18 cellular contexts compared by ENCODE assay signal in the genomic region with DNA sequence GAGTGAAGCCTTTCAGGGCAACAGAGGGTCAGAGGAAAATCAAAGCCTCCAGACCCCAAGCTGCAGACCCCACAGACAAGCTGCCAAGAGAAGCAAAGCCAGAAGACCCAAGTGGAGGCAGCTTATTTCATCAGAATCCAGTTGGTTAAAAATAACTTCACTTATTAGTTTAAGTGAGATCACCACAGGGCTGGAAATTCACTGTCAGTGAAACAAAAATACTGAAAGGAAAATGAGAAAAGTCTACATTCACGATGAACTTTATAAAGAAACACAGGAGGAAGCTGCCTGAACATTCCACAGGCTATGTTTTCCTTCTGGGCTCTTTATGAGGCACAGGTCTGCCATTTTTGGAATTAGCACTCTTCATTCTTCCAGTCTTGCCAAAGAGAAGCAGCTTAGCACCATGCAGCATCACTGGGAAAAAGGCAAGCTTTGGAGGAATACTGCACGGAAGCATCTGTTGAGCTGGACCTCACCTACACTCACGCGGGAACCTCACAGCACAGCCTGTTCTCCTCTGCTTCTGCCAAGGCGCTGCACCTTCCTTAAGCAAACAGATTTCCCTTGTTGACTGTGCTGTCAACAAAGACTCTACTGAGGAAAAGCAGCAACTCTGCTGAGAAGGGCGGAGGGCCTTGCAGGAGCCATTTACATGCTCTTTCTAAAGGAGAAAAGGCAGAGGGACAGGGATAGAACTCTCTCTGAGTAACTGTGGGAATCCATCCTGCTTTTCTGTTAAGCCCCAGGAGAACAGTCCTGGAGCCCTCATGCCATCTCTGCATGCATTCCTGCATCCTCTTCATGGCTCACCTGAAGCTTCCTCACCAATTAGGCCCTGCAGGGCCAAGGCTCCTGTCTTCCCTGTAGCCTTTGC. TPM values are rescaled to one million over a fixed set of nuclear protein-coding genes. Genes with fewer than 3 reads are reported as not detected.
DNase-seq lines count a peak whose midpoint lies in the region; ATAC-seq and TF ChIP-seq lines count a peak whose summit lies in the region.
"Had no signal": no experiment of that assay in that cellular context is flagged by ENCODE, and none has a peak within 500 bp of the region (broad histone marks: within the 10 kb centered on the region; RNA-seq: fewer than 3 reads in every experiment).

No MANE protein-coding gene starts in this region.

- H3K27me3 Mint-ChIP-seq in WTC11 (ENCODE audit: low read depth): no peaks in the 10 kb centered on the region

- POLR2A ChIA-PET in WTC11 (lab: Charles Lee): no interaction called here

- no peaks in the 10 kb centered on the region for H3K9me2 ChIP-seq in hepatocyte (replicated peaks; ENCODE audit: insufficient read depth)

- H3K27ac ChIP-seq in hepatocyte (no peak overlapping the region), rectal smooth muscle tissue (ENCODE audit: low read depth, low read length) (peak overlapping the region; percentile 21)
- H3K27ac ChIP-seq: body of pancreas, parathyroid adenoma, PC-9 had no signal

- TF ChIP-seq CTCF in WTC11 (IDR thresholded peaks at IDR 0.05) (no peak), hepatocyte (IDR thresholded peaks at IDR 0.05; ENCODE audit: poor library complexity) (no peak)

- H3K36me3 Mint-ChIP-seq in WTC11: no peaks in the 10 kb centered on the region

- no peak overlapping the region for H2AFZ ChIP-seq in hepatocyte
- H2AFZ ChIP-seq: parathyroid adenoma, PC-9 had no signal

- no peak overlapping the region for H3K27ac Mint-ChIP-seq in WTC11
- H3K27ac Mint-ChIP-seq: activated CD4-positive, alpha-beta T cell treated with anti-CD3 and anti-CD28 coated beads, Interleukin-2, amount 10 ng/mL, durations not matched to agents 24 days and 14 days had no signal

- ATAC-seq in WTC11: peak; percentile 65
- ATAC-seq in HG03457 (IDR thresholded peaks at IDR 0.05; ENCODE audit: unreplicated experiment): no peak
- no peak for ATAC-seq in GM21447 (IDR thresholded peaks at IDR 0.05; ENCODE audit: unreplicated experiment)
- ATAC-seq: body of pancreas had no signal

- H3K4me1 ChIP-seq in hepatocyte (ENCODE audit: insufficient read depth) (no peaks in the 10 kb centered on the region), rectal smooth muscle tissue (ENCODE audit: control insufficient read depth, insufficient read depth, low read length) (no peaks in the 10 kb centered on the region)
- H3K4me1 ChIP-seq: body of pancreas, parathyroid adenoma had no signal

- H3K79me2 ChIP-seq in hepatocyte: no peaks in the 10 kb centered on the region
- H3K79me2 ChIP-seq: parathyroid adenoma had no signal

- 0 out of 2 replicates have a peak, but pooled peaks cover 2% of the 10 kb centered on the region for H3K4me1 Mint-ChIP-seq in WTC11
- H3K4me1 Mint-ChIP-seq: activated CD4-positive, alpha-beta T cell treated with anti-CD3 and anti-CD28 coated beads, Interleukin-2, amount 10 ng/mL, durations not matched to agents 24 days and 14 days had no signal

- CTCF ChIA-PET in WTC11 (lab: Charles Lee): interaction anchor here (1.5 to 2.4 kb wide), 2 partner anchors 58 to 170 kb away, joined by 5 to 8 read pairs; no protein-coding TSS in a partner anchor

- 48% methylated on average over 6 of the region's 6 CpGs for WGBS in hepatocyte (ENCODE audit: low lambda C conversion rate, missing lambda C conversion rate)

- peak overlapping the region; percentile 23 for H3K4me2 ChIP-seq in hepatocyte
- H3K4me2 ChIP-seq: PC-9 had no signal

- peak; percentile 32 for DNase-seq in G401 (ENCODE audit: low spot score)
- no peak for DNase-seq in WTC11 (ENCODE audit: low spot score)
- peak; percentile 48 for DNase-seq in hepatocyte (ENCODE audit: low spot score)
- no peak for DNase-seq in NCI-H2227 treated with DMSO at 0.1 percent for 48 hours (lab: John Stamatoyannopoulos, UW)
- no peak for DNase-seq in NOMO-1 (lab: John Stamatoyannopoulos, UW; ENCODE audit: unreplicated experiment in 2 of 2)
- DNase-seq: activated CD4-positive, alpha-beta T cell treated with anti-CD3 and anti-CD28 coated beads, Interleukin-2, amount 10 ng/mL, durations not matched to agents 24 days and 14 days; activated naive CD4-positive, alpha-beta T cell treated with Interleukin-2 at 50 U/mL for 16 hours; body of pancreas; COR-L47; GF-D8; NCI-H1694 treated with DMSO at 0.1 percent for 48 hours; NCI-H510A; PC-9; stimulated activated naive CD4-positive, alpha-beta T cell had no signal

- in situ Hi-C loops in G401 (cut with HindIII; ENCODE audit: low sequenced_read_pairs): no loop called here

- H3K36me3 ChIP-seq in hepatocyte (replicated peaks; ENCODE audit: insufficient read depth, low read depth) (no peaks in the 10 kb centered on the region), rectal smooth muscle tissue (ENCODE audit: control insufficient read depth, insufficient read depth, low read length) (no peaks in the 10 kb centered on the region)

- H3K4me3 ChIP-seq in hepatocyte (no peak overlapping the region), rectal smooth muscle tissue (ENCODE audit: low read length) (no peak overlapping the region)
- H3K4me3 ChIP-seq: body of pancreas, PC-9 had no signal

- H3K27me3 ChIP-seq in hepatocyte: no peaks in the 10 kb centered on the region
- H3K27me3 ChIP-seq in rectal smooth muscle tissue (ENCODE audit: control insufficient read depth, insufficient read depth, low read length): no peaks in the 10 kb centered on the region
- H3K27me3 ChIP-seq: body of pancreas had no signal

- H3K9me3 Mint-ChIP-seq in WTC11: no peaks in the 10 kb centered on the region
- H3K9me3 Mint-ChIP-seq: activated CD4-positive, alpha-beta T cell treated with anti-CD3 and anti-CD28 coated beads, Interleukin-2, amount 10 ng/mL, durations not matched to agents 24 days and 14 days had no signal

- no peaks in the 10 kb centered on the region for H4K20me1 ChIP-seq in hepatocyte (ENCODE audit: insufficient read depth, poor library complexity, severe bottlenecking)

- H3K9ac ChIP-seq in rectal smooth muscle tissue (ENCODE audit: low read length): no peak overlapping the region
- H3K9ac ChIP-seq: parathyroid adenoma had no signal

- no peaks in the 10 kb centered on the region for H3K9me3 ChIP-seq in hepatocyte (ENCODE audit: low read depth)
- H3K9me3 ChIP-seq: body of pancreas had no signal

- H3K4me3 Mint-ChIP-seq in WTC11: no peak overlapping the region
- H3K4me3 Mint-ChIP-seq: activated CD4-positive, alpha-beta T cell treated with anti-CD3 and anti-CD28 coated beads, Interleukin-2, amount 10 ng/mL, durations not matched to agents 24 days and 14 days had no signal

TF ChIP-seq in WTC11, 78 proteins besides CTCF, POLR2A, EP300 and RAD21:
- TF ChIP-seq, protein P1, sequence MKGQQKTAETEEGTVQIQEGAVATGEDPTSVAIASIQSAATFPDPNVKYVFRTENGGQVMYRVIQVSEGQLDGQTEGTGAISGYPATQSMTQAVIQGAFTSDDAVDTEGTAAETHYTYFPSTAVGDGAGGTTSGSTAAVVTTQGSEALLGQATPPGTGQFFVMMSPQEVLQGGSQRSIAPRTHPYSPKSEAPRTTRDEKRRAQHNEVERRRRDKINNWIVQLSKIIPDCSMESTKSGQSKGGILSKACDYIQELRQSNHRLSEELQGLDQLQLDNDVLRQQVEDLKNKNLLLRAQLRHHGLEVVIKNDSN (CRISPR knock-in tag; IDR thresholded peaks at IDR 0.05): no peak
- TF ChIP-seq, protein P2, sequence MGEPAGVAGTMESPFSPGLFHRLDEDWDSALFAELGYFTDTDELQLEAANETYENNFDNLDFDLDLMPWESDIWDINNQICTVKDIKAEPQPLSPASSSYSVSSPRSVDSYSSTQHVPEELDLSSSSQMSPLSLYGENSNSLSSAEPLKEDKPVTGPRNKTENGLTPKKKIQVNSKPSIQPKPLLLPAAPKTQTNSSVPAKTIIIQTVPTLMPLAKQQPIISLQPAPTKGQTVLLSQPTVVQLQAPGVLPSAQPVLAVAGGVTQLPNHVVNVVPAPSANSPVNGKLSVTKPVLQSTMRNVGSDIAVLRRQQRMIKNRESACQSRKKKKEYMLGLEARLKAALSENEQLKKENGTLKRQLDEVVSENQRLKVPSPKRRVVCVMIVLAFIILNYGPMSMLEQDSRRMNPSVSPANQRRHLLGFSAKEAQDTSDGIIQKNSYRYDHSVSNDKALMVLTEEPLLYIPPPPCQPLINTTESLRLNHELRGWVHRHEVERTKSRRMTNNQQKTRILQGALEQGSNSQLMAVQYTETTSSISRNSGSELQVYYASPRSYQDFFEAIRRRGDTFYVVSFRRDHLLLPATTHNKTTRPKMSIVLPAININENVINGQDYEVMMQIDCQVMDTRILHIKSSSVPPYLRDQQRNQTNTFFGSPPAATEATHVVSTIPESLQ (CRISPR knock-in tag; IDR thresholded peaks at IDR 0.05): no peak
TF ChIP-seq in WTC11: peak in this region for 0.

RNA-seq across cellular contexts. Expression of a gene that starts 15.8 kb away (rescaled TPM):
- total RNA-seq in G401 (2014; rRNA removed; shearing (Covaris generic)): 9.2 and 16.6 TPM in 2 replicates
- total RNA-seq in WTC11 (2021): 1.2 to 1.6 TPM (median 1.5 TPM) in 3 replicates
- total RNA-seq in hepatocyte: 2.0 and 2.3 TPM in 2 replicates
- 1.00 and 2.4 TPM in 2 replicates for polyA plus RNA-seq in hepatocyte
- total RNA-seq: activated CD4-positive, alpha-beta T cell treated with anti-CD3 and anti-CD28 coated beads, Interleukin-2, amount 10 ng/mL, durations not matched to agents 24 days and 14 days had no signal

Comparison
In these comparisons a context has a peak if more than half of its experiments do, and no peak if none do; other contexts are left out.
1. DNase-seq: peak in G401 (single experiment) and hepatocyte (single experiment); none in WTC11 (single experiment), NCI-H2227 treated with DMSO at 0.1 percent for 48 hours (single experiment) and NOMO-1 (0 of 2).